8 cellular contexts compared by ENCODE assay signal in genomic region chr6:26342106-26342999, GRCh38. TPM values are rescaled to one million over a fixed set of nuclear protein-coding genes. Genes with fewer than 3 reads are reported as not detected.
DNase-seq lines count a peak whose midpoint lies in the region; ATAC-seq and TF ChIP-seq lines count a peak whose summit lies in the region.

No MANE protein-coding gene starts in this region.

- H3K36me3 ChIP-seq in adipocyte (ENCODE audit: control insufficient read depth, insufficient read depth, low read length, severe bottlenecking) = no peaks in the 10 kb centered on the region

- H3K4me3 Mint-ChIP-seq in natural killer cell = peak overlapping the region; percentile 94

- no peaks in the 10 kb centered on the region for H3K9me3 ChIP-seq in adipocyte (ENCODE audit: control insufficient read depth, low read length)

- no peak for TF ChIP-seq CTCF in natural killer cell (IDR thresholded peaks at IDR 0.05)

- H3K27ac Mint-ChIP-seq in natural killer cell = peak overlapping the region in 1 of 2 donors; percentile 89

- no peaks in the 10 kb centered on the region for H3K9me3 Mint-ChIP-seq in natural killer cell

- peaks cover 7 to 16% of the 10 kb centered on the region in 2 donors for H3K4me1 Mint-ChIP-seq in natural killer cell

- no peak overlapping the region for H3K9ac ChIP-seq in adipocyte (ENCODE audit: low read length)

- peaks cover 3 to 17% of the 10 kb centered on the region in 2 donors for H3K27me3 Mint-ChIP-seq in natural killer cell (ENCODE audit: low read depth in 2 of 2)

- no peak overlapping the region for H3K4me3 ChIP-seq in adipocyte (ENCODE audit: low read length)

- intact Hi-C loops in natural killer cell (cut with micrococcal nuclease) = loop anchor here (5.0 kb wide), 2 partner anchors 150 to 735 kb away; no protein-coding TSS in a partner anchor

- peak; percentile 48 for DNase-seq in stimulated activated CD4-positive, alpha-beta T cell treated with anti-CD3 and anti-CD28 coated beads, Interleukin-1b, Interleukin-23, amount 100 ng/mL, for 48 hours
- no peak for DNase-seq in stimulated activated CD4-positive, alpha-beta T cell treated with anti-CD3 and anti-CD28 coated beads, Interleukin-4, amount 100 ng/mL, for 24 hours
- DNase-seq in adipocyte (ENCODE audit: low read depth) (peak; percentile 41), natural killer cell (no peak), NOMO-1 treated with dmso at 0.1 percent for 144 hours (lab: John Stamatoyannopoulos, UW; ENCODE audit: unreplicated experiment) (no peak), NCI-H524 treated with DMSO at 0.1 percent for 48 hours (lab: John Stamatoyannopoulos, UW) (no peak)
- no peak for DNase-seq in activated CD8-positive, alpha-beta memory T cell treated with anti-CD3 and anti-CD28 coated beads, Interleukin-2, amount 50 U/mL, for 4 hours

- no peaks in the 10 kb centered on the region for H3K27me3 ChIP-seq in adipocyte (replicated peaks; ENCODE audit: control insufficient read depth, insufficient read depth, low read length)

- peak; percentile 70 for ATAC-seq in HG03520 (IDR thresholded peaks at IDR 0.05; ENCODE audit: unreplicated experiment)
- peak; percentile 46 to 55 (median 54) for ATAC-seq in natural killer cell

- H3K36me3 Mint-ChIP-seq in natural killer cell = no peaks in the 10 kb centered on the region

- no peaks in the 10 kb centered on the region for H3K4me1 ChIP-seq in adipocyte (ENCODE audit: control insufficient read depth, insufficient read depth, low read length)

RNA-seq across cellular contexts. Expression of gene BTN3A2, which starts 22.6 kb away (rescaled TPM):
- total RNA-seq in natural killer cell = 100 to 1,000 TPM; 174 to 260 (median 211) TPM

RNA-seq across cellular contexts. Expression of gene BTN2A2, which starts 40.6 kb away (rescaled TPM):
- total RNA-seq in natural killer cell = 100 to 1,000 TPM in 1 of 3 donors, 10 to 100 TPM in 2; 72.2 to 104 (median 76.1) TPM

RNA-seq across cellular contexts. Expression of gene BTN3A1, which starts 59.7 kb away (rescaled TPM):
- total RNA-seq in natural killer cell = 100 to 1,000 TPM; 285 to 373 (median 348) TPM

Comparison
In these comparisons a context has a peak if more than half of its experiments do, and no peak if none do; other contexts are left out.
1. DNase-seq: peak in stimulated activated CD4-positive, alpha-beta T cell treated with anti-CD3 and anti-CD28 coated beads, Interleukin-1b, Interleukin-23, amount 100 ng/mL, for 48 hours (single experiment) and adipocyte (single experiment); none in stimulated activated CD4-positive, alpha-beta T cell treated with anti-CD3 and anti-CD28 coated beads, Interleukin-4, amount 100 ng/mL, for 24 hours (single experiment), natural killer cell (single experiment), NOMO-1 treated with dmso at 0.1 percent for 144 hours (single experiment), NCI-H524 treated with DMSO at 0.1 percent for 48 hours (single experiment) and activated CD8-positive, alpha-beta memory T cell treated with anti-CD3 and anti-CD28 coated beads, Interleukin-2, amount 50 U/mL, for 4 hours (single experiment).